In the genomic region with DNA sequence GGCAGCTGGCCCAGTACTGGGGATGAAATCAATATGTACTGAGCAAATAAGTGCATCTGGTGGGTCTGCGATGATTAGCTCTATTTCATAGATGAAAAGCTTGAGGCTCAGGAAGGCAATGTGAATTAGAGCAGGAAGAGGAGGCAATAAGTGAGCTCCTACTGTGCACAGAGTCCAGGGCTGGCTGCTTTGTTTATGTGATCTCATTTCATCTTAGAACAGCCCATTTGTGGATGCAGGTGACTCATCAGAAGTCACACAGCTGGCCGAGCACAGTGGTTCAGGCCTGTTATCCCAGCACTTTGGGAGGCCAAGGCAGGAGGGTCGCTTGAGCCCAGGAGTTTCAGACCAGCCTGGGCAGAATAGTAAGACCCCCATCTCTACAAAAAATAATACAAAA, we compare ENCODE assay signal across 1 cellular context.
TF ChIP-seq lines count a peak whose summit lies in the region.

No MANE protein-coding gene starts in this region.

TF ChIP-seq in IMR-90, 13 proteins besides CTCF, POLR2A, EP300 and RAD21 (continued from another document):
- no peak for TF ChIP-seq FOS (IDR thresholded peaks at IDR 0.05; ENCODE audit: low read depth, low read length)
- TF ChIP-seq, protein P1, sequence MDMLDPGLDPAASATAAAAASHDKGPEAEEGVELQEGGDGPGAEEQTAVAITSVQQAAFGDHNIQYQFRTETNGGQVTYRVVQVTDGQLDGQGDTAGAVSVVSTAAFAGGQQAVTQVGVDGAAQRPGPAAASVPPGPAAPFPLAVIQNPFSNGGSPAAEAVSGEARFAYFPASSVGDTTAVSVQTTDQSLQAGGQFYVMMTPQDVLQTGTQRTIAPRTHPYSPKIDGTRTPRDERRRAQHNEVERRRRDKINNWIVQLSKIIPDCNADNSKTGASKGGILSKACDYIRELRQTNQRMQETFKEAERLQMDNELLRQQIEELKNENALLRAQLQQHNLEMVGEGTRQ (IDR thresholded peaks at IDR 0.05; ENCODE audit: low read depth, low read length) = no peak
- TF ChIP-seq NFE2L2 (IDR thresholded peaks at IDR 0.05; ENCODE audit: low read depth, low read length) = no peak
- TF ChIP-seq SMC3 (IDR thresholded peaks at IDR 0.05; ENCODE audit: low read depth, low read length) = no peak
- no peak for TF ChIP-seq BHLHE40 (IDR thresholded peaks at IDR 0.05; ENCODE audit: low read depth, low read length)
- TF ChIP-seq CEBPB (IDR thresholded peaks at IDR 0.05; ENCODE audit: low read depth, low read length) = no peak
- no peak for TF ChIP-seq MAFK (IDR thresholded peaks at IDR 0.05; ENCODE audit: low read depth, low read length)
- no peak for TF ChIP-seq CHD1 (IDR thresholded peaks at IDR 0.05; ENCODE audit: low read depth, low read length)
- TF ChIP-seq, protein P2, sequence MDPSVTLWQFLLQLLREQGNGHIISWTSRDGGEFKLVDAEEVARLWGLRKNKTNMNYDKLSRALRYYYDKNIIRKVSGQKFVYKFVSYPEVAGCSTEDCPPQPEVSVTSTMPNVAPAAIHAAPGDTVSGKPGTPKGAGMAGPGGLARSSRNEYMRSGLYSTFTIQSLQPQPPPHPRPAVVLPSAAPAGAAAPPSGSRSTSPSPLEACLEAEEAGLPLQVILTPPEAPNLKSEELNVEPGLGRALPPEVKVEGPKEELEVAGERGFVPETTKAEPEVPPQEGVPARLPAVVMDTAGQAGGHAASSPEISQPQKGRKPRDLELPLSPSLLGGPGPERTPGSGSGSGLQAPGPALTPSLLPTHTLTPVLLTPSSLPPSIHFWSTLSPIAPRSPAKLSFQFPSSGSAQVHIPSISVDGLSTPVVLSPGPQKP (IDR thresholded peaks at IDR 0.05; ENCODE audit: borderline replicate concordance, low read depth, low read length) = no peak
- TF ChIP-seq RCOR1 (IDR thresholded peaks at IDR 0.05; ENCODE audit: insufficient replicate concordance, low read length) = no peak
- TF ChIP-seq MXI1 (IDR thresholded peaks at IDR 0.05; ENCODE audit: borderline replicate concordance, low read depth, low read length) = no peak
TF ChIP-seq in IMR-90: peak in this region for 0.
